ENCODE assay signal across 16 cellular contexts in the genomic region with DNA sequence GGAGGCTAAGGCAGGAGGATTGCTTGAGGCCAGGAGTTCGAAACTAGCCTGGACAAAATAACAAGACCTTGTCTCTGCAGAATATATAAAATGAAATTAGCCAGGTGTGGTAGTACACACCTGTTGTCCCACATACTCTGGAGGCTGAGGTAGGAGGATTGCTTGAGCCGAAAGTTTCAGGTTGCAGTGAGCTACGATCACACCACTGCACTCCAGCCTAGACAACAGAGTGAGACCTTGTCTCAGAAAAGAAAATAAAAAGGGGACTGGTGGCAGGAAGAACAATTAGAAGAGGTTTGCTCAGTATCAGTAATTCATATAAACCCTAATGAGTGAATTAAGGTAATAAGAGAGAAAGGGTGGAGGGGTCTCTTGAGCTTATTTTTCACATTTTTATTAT. TPM values are rescaled to one million over a fixed set of nuclear protein-coding genes. Genes with fewer than 3 reads are reported as not detected.
DNase-seq lines count a peak whose midpoint lies in the region; ATAC-seq and TF ChIP-seq lines count a peak whose summit lies in the region.
"Had no signal": no experiment of that assay in that cellular context is flagged by ENCODE, and none has a peak within 500 bp of the region (broad histone marks: within the 10 kb centered on the region; RNA-seq: fewer than 3 reads in every experiment).

No MANE protein-coding gene starts in this region.

- peak overlapping the region; percentile 12 for H3K27ac Mint-ChIP-seq in activated naive CD4-positive, alpha-beta T cell treated with anti-CD3 and anti-CD28 coated beads, Interleukin-2, amount 10 ng/mL, durations not matched to agents 7 days and 5 days
- H3K27ac Mint-ChIP-seq in effector memory CD8-positive, alpha-beta T cell = peak overlapping the region; percentile 4 to 90
- H3K27ac Mint-ChIP-seq in stimulated activated naive CD8-positive, alpha-beta T cell treated with anti-CD3 and anti-CD28 coated beads, Interleukin-15, amount 100 ng/mL, for 72 hours = peak overlapping the region; percentile 1 to 94

- POLR2A ChIA-PET in OCI-LY7 (lab: Charles Lee) = interaction anchor here (0.6 to 2.9 kb wide), 8 partner anchors 8 to 424 kb away, joined by 3 to 32 read pairs (median 10); a partner anchor contains a TSS

- H3K4me1 Mint-ChIP-seq in activated naive CD4-positive, alpha-beta T cell treated with anti-CD3 and anti-CD28 coated beads, Interleukin-2, amount 10 ng/mL, durations not matched to agents 7 days and 5 days = peaks cover 64% of the 10 kb centered on the region
- peaks cover 62 to 71% of the 10 kb centered on the region in 2 donors for H3K4me1 Mint-ChIP-seq in effector memory CD8-positive, alpha-beta T cell (ENCODE audit: low read depth in 2 of 2)
- H3K4me1 Mint-ChIP-seq in stimulated activated naive CD8-positive, alpha-beta T cell treated with anti-CD3 and anti-CD28 coated beads, Interleukin-15, amount 100 ng/mL, for 72 hours = peaks cover 77% of the 10 kb centered on the region

- H3K36me3 Mint-ChIP-seq in activated naive CD4-positive, alpha-beta T cell treated with anti-CD3 and anti-CD28 coated beads, Interleukin-2, amount 10 ng/mL, durations not matched to agents 7 days and 5 days = peaks cover 27% of the 10 kb centered on the region
- H3K36me3 Mint-ChIP-seq in effector memory CD8-positive, alpha-beta T cell (ENCODE audit: insufficient read depth) = peaks cover 17% of the 10 kb centered on the region

- no peak for DNase-seq in activated naive CD4-positive, alpha-beta T cell treated with anti-CD3 and anti-CD28 coated beads, Interleukin-2, amount 10 ng/mL, durations not matched to agents 7 days and 5 days
- no peak for DNase-seq in activated naive CD4-positive, alpha-beta T cell treated with Interleukin-2 at 50 U/mL for 16 hours
- DNase-seq in OCI-LY7 (ENCODE audit: low spot score) (no peak), SW480 (ENCODE audit: low spot score) (no peak), globus pallidus (ENCODE audit: low spot score) (no peak)
- no peak for DNase-seq in effector memory CD8-positive, alpha-beta T cell
- no peak for DNase-seq in stimulated activated naive CD8-positive, alpha-beta T cell treated with anti-CD3 and anti-CD28 coated beads, Interleukin-15, amount 100 ng/mL, for 72 hours
- DNase-seq: activated effector memory CD4-positive, alpha-beta T cell treated with anti-CD3 and anti-CD28 coated beads, Interleukin-2, amount 50 U/mL, for 16 hours; DMS79 treated with DMSO at 0.1 percent for 48 hours; foreskin keratinocyte; ovary; spleen had no signal

- peaks cover 100% of the 10 kb centered on the region for H3K79me2 ChIP-seq in OCI-LY7 (ENCODE audit: insufficient read depth, low read depth, low read length)

- no peak for TF ChIP-seq CTCF in OCI-LY7 (conservative IDR thresholded peaks at IDR 0.05; ENCODE audit: low read length)

- H3K4me2 ChIP-seq in OCI-LY7 (ENCODE audit: low read length) = peak overlapping the region; percentile 70

- peaks cover 77% of the 10 kb centered on the region for H3K36me3 ChIP-seq in OCI-LY7 (ENCODE audit: insufficient read depth, low read length)
- H3K36me3 ChIP-seq: breast epithelium, ovary, thoracic aorta had no signal

- peaks cover 61% of the 10 kb centered on the region for H3K4me1 ChIP-seq in OCI-LY7 (ENCODE audit: insufficient read depth, low read length, poor library complexity, severe bottlenecking)

- no peak overlapping the region for H3K4me3 Mint-ChIP-seq in activated naive CD4-positive, alpha-beta T cell treated with anti-CD3 and anti-CD28 coated beads, Interleukin-2, amount 10 ng/mL, durations not matched to agents 7 days and 5 days
- H3K4me3 Mint-ChIP-seq in effector memory CD8-positive, alpha-beta T cell = peak overlapping the region; percentile 8 to 62
- peak overlapping the region; percentile 29 to 66 for H3K4me3 Mint-ChIP-seq in stimulated activated naive CD8-positive, alpha-beta T cell treated with anti-CD3 and anti-CD28 coated beads, Interleukin-15, amount 100 ng/mL, for 72 hours

- CTCF ChIA-PET in activated naive CD4-positive, alpha-beta T cell treated with anti-CD3 and anti-CD28 coated beads, Interleukin-2, amount 10 ng/mL, durations not matched to agents 7 days and 5 days (lab: Charles Lee) = interaction anchor here (0.6 to 2.7 kb wide), 7 partner anchors 10 to 159 kb away, joined by 3 to 8 read pairs (median 3); no protein-coding TSS in a partner anchor
- CTCF ChIA-PET in OCI-LY7 (lab: Charles Lee; ENCODE audit: unreplicated experiment) = interaction anchor here (1.2 kb wide), 1 partner anchor 65 kb away, joined by 3 read pairs; no protein-coding TSS in a partner anchor

- H2AFZ ChIP-seq in OCI-LY7 (ENCODE audit: low read length) = no peak overlapping the region

- peaks cover 14% of the 10 kb centered on the region for H4K20me1 ChIP-seq in OCI-LY7 (ENCODE audit: insufficient read depth, low read length)

- H3K9me3 ChIP-seq in OCI-LY7 (ENCODE audit: low read length) = peaks cover 14% of the 10 kb centered on the region; the same call in 1 of the 2 replicates
- H3K9me3 ChIP-seq: breast epithelium, ovary, spleen, thoracic aorta had no signal

- no peak for ATAC-seq in effector memory CD8-positive, alpha-beta T cell (replicated peaks)
- no peak for ATAC-seq in stimulated activated naive CD8-positive, alpha-beta T cell treated with anti-CD3 and anti-CD28 coated beads, Interleukin-15, amount 100 ng/mL, for 72 hours
- no peak for ATAC-seq in HG02870 (IDR thresholded peaks at IDR 0.05; ENCODE audit: unreplicated experiment)

- peak overlapping the region; percentile 16 for H3K4me3 ChIP-seq in OCI-LY7 (ENCODE audit: low read depth, low read length, poor library complexity, severe bottlenecking)
- H3K4me3 ChIP-seq: breast epithelium, ovary, SK-N-MC, spleen, thoracic aorta had no signal

- H3K9me3 Mint-ChIP-seq in activated naive CD4-positive, alpha-beta T cell treated with anti-CD3 and anti-CD28 coated beads, Interleukin-2, amount 10 ng/mL, durations not matched to agents 7 days and 5 days = no peaks in the 10 kb centered on the region
- H3K9me3 Mint-ChIP-seq in effector memory CD8-positive, alpha-beta T cell = no peaks in the 10 kb centered on the region
- H3K9me3 Mint-ChIP-seq in stimulated activated naive CD8-positive, alpha-beta T cell treated with anti-CD3 and anti-CD28 coated beads, Interleukin-15, amount 100 ng/mL, for 72 hours = no peaks in the 10 kb centered on the region

- no peaks in the 10 kb centered on the region for H3K27me3 Mint-ChIP-seq in activated naive CD4-positive, alpha-beta T cell treated with anti-CD3 and anti-CD28 coated beads, Interleukin-2, amount 10 ng/mL, durations not matched to agents 7 days and 5 days
- H3K27me3 Mint-ChIP-seq in effector memory CD8-positive, alpha-beta T cell = no peaks in the 10 kb centered on the region
- no peaks in the 10 kb centered on the region for H3K27me3 Mint-ChIP-seq in stimulated activated naive CD8-positive, alpha-beta T cell treated with anti-CD3 and anti-CD28 coated beads, Interleukin-15, amount 100 ng/mL, for 72 hours

- BruUV-seq in OCI-LY7 (replicated peaks; lab: Mats Ljungman, UMichigan) = no TSS peak

- H3K9me2 ChIP-seq in OCI-LY7 (ENCODE audit: insufficient read depth, low read length) = no peaks in the 10 kb centered on the region

- intact Hi-C loops in OCI-LY7 (cut with micrococcal nuclease; ENCODE audit: unreplicated experiment) = no loop called here

- H3K27ac ChIP-seq in OCI-LY7 (ENCODE audit: low read depth, low read length, poor library complexity, severe bottlenecking) = peak overlapping the region; percentile 52
- H3K27ac ChIP-seq: foreskin keratinocyte, ovary, SK-N-MC, thoracic aorta had no signal

RNA-seq across cellular contexts. Expression of a gene that starts 8.0 kb away (rescaled TPM):
- 208 and 216 TPM in 2 replicates for total RNA-seq in OCI-LY7 (2014; rRNA removed; shearing (Covaris generic))
- 249 and 267 TPM in 2 replicates for total RNA-seq in OCI-LY7 (2022)
